Comparison of ENCODE assay signal across 19 cellular contexts in the genomic region with DNA sequence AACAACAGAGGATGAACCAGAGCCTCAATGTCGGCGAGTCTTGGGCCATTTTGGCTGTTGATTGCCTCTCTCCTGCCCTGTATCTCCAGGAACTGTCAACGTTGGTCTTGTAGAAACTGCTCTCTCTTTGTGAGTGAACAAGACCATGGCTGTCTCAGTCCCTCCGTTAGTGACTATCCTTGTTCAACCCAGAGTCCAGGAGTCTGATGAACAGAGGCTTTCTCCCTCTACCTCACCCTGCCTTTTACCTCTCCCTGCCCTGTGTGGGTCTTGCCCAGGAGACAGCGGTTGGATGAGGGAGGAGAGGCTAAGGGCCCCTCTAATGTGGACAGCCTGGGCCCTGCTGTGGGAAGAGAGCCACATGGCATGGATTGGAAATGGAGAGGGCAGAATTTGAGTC. TPM values are rescaled to one million over a fixed set of nuclear protein-coding genes. Genes with fewer than 3 reads are reported as not detected.
DNase-seq lines count a peak whose midpoint lies in the region; ATAC-seq and TF ChIP-seq lines count a peak whose summit lies in the region.
"Had no signal": no experiment of that assay in that cellular context is flagged by ENCODE, and none has a peak within 500 bp of the region (broad histone marks: within the 10 kb centered on the region; RNA-seq: fewer than 3 reads in every experiment).

No MANE protein-coding gene starts in this region.

- CTCF ChIA-PET in T-cell (lab: Charles Lee): interaction anchor here in 1 of 2 donors (1.2 kb wide), 1 partner anchor 10 kb away, joined by 6 read pairs; no protein-coding TSS in a partner anchor

- POLR2A ChIA-PET in T-cell (lab: Charles Lee): no interaction called here

- ATAC-seq in activated T-cell treated with anti-CD3 and anti-CD28 coated beads, Interleukin-2, amount 50 U/mL, for 72 hours (replicated peaks in 1 of 2): no peak
- ATAC-seq in activated T-cell treated with anti-CD3 and anti-CD28 coated beads, Interleukin-2, amount 50 U/mL, for 4 hours: no peak
- ATAC-seq in T-cell (replicated peaks in 1 of 4) (no peak), HG03342 (IDR thresholded peaks at IDR 0.05; ENCODE audit: unreplicated experiment) (no peak)
- ATAC-seq in stimulated activated effector memory CD8-positive, alpha-beta T cell treated with anti-CD3 and anti-CD28 coated beads, Interleukin-12 subunit alpha, Interleukin-12 subunit beta, amount 100 ng/mL, for 72 hours: no peak

- H3K4me3 Mint-ChIP-seq in activated T-cell treated with anti-CD3 and anti-CD28 coated beads, Interleukin-2, amount 50 U/mL, for 72 hours: peak overlapping the region; percentile 36 to 54
- no peak overlapping the region for H3K4me3 Mint-ChIP-seq in activated T-cell treated with anti-CD3 and anti-CD28 coated beads, Interleukin-2, amount 50 U/mL, for 4 hours
- peak overlapping the region; percentile 7 to 74 (median 13) for H3K4me3 Mint-ChIP-seq in T-cell
- no peak overlapping the region for H3K4me3 Mint-ChIP-seq in dendritic cell treated with granulocyte-macrophage colony-stimulating factor and Interleukin-4, amounts not matched to agents 40 ng/mL and 50 ng/mL, for 4 days
- peak overlapping the region; percentile 41 for H3K4me3 Mint-ChIP-seq in stimulated activated effector memory CD8-positive, alpha-beta T cell treated with anti-CD3 and anti-CD28 coated beads, Interleukin-12 subunit alpha, Interleukin-12 subunit beta, amount 100 ng/mL, for 72 hours

- peaks cover 0 to 2% of the 10 kb centered on the region in 2 donors for H3K36me3 Mint-ChIP-seq in activated T-cell treated with anti-CD3 and anti-CD28 coated beads, Interleukin-2, amount 50 U/mL, for 72 hours (ENCODE audit: insufficient read depth in 2 of 2)
- peaks cover 2% of the 10 kb centered on the region for H3K36me3 Mint-ChIP-seq in activated T-cell treated with anti-CD3 and anti-CD28 coated beads, Interleukin-2, amount 50 U/mL, for 4 hours (ENCODE audit: insufficient read depth)
- H3K36me3 Mint-ChIP-seq in T-cell: peaks cover 5% of the 10 kb centered on the region
- peaks cover 10% of the 10 kb centered on the region for H3K36me3 Mint-ChIP-seq in dendritic cell treated with granulocyte-macrophage colony-stimulating factor and Interleukin-4, amounts not matched to agents 40 ng/mL and 50 ng/mL, for 4 days (ENCODE audit: low read depth)
- H3K36me3 Mint-ChIP-seq in stimulated activated effector memory CD8-positive, alpha-beta T cell treated with anti-CD3 and anti-CD28 coated beads, Interleukin-12 subunit alpha, Interleukin-12 subunit beta, amount 100 ng/mL, for 72 hours: peaks cover 9% of the 10 kb centered on the region
- H3K36me3 Mint-ChIP-seq: naive B cell had no signal

- TF ChIP-seq CTCF in GM20000 (IDR thresholded peaks at IDR 0.05; ENCODE audit: extremely low read depth, missing control alignments): no peak

- peaks cover 100% of the 10 kb centered on the region for H3K4me1 Mint-ChIP-seq in activated T-cell treated with anti-CD3 and anti-CD28 coated beads, Interleukin-2, amount 50 U/mL, for 72 hours (ENCODE audit: low read depth)
- H3K4me1 Mint-ChIP-seq in activated T-cell treated with anti-CD3 and anti-CD28 coated beads, Interleukin-2, amount 50 U/mL, for 4 hours (ENCODE audit: low read depth): peaks cover 97% of the 10 kb centered on the region
- H3K4me1 Mint-ChIP-seq in T-cell: peaks cover 98 to 100% (median 98%) of the 10 kb centered on the region in 3 donors
- H3K4me1 Mint-ChIP-seq in dendritic cell treated with granulocyte-macrophage colony-stimulating factor and Interleukin-4, amounts not matched to agents 40 ng/mL and 50 ng/mL, for 4 days (ENCODE audit: low read depth): peaks cover 72% of the 10 kb centered on the region
- peaks cover 99% of the 10 kb centered on the region for H3K4me1 Mint-ChIP-seq in stimulated activated effector memory CD8-positive, alpha-beta T cell treated with anti-CD3 and anti-CD28 coated beads, Interleukin-12 subunit alpha, Interleukin-12 subunit beta, amount 100 ng/mL, for 72 hours

- H3K9me3 Mint-ChIP-seq in activated T-cell treated with anti-CD3 and anti-CD28 coated beads, Interleukin-2, amount 50 U/mL, for 72 hours: no peaks in the 10 kb centered on the region
- no peaks in the 10 kb centered on the region for H3K9me3 Mint-ChIP-seq in activated T-cell treated with anti-CD3 and anti-CD28 coated beads, Interleukin-2, amount 50 U/mL, for 4 hours
- no peaks in the 10 kb centered on the region for H3K9me3 Mint-ChIP-seq in T-cell
- no peaks in the 10 kb centered on the region for H3K9me3 Mint-ChIP-seq in dendritic cell treated with granulocyte-macrophage colony-stimulating factor and Interleukin-4, amounts not matched to agents 40 ng/mL and 50 ng/mL, for 4 days
- H3K9me3 Mint-ChIP-seq in stimulated activated effector memory CD8-positive, alpha-beta T cell treated with anti-CD3 and anti-CD28 coated beads, Interleukin-12 subunit alpha, Interleukin-12 subunit beta, amount 100 ng/mL, for 72 hours: no peaks in the 10 kb centered on the region
- H3K9me3 Mint-ChIP-seq: naive B cell had no signal

- intact Hi-C loops in dendritic cell treated with granulocyte-macrophage colony-stimulating factor and Interleukin-4, amounts not matched to agents 40 ng/mL and 50 ng/mL, for 4 days (cut with micrococcal nuclease): no loop called here

- H3K27me3 Mint-ChIP-seq in activated T-cell treated with anti-CD3 and anti-CD28 coated beads, Interleukin-2, amount 50 U/mL, for 72 hours (ENCODE audit: low read depth): no peaks in the 10 kb centered on the region
- no peaks in the 10 kb centered on the region for H3K27me3 Mint-ChIP-seq in activated T-cell treated with anti-CD3 and anti-CD28 coated beads, Interleukin-2, amount 50 U/mL, for 4 hours (ENCODE audit: low read depth)
- no peaks in the 10 kb centered on the region for H3K27me3 Mint-ChIP-seq in T-cell
- H3K27me3 Mint-ChIP-seq in dendritic cell treated with granulocyte-macrophage colony-stimulating factor and Interleukin-4, amounts not matched to agents 40 ng/mL and 50 ng/mL, for 4 days: no peaks in the 10 kb centered on the region
- H3K27me3 Mint-ChIP-seq: progenitor cell of endocrine pancreas had no signal

- H3K27ac Mint-ChIP-seq in activated T-cell treated with anti-CD3 and anti-CD28 coated beads, Interleukin-2, amount 50 U/mL, for 72 hours: peak overlapping the region; percentile 30
- H3K27ac Mint-ChIP-seq in T-cell: peak overlapping the region; percentile 91 to 92
- H3K27ac Mint-ChIP-seq in dendritic cell treated with granulocyte-macrophage colony-stimulating factor and Interleukin-4, amounts not matched to agents 40 ng/mL and 50 ng/mL, for 4 days: peak overlapping the region; percentile 8
- H3K27ac Mint-ChIP-seq in stimulated activated effector memory CD8-positive, alpha-beta T cell treated with anti-CD3 and anti-CD28 coated beads, Interleukin-12 subunit alpha, Interleukin-12 subunit beta, amount 100 ng/mL, for 72 hours: peak overlapping the region; percentile 83
- H3K27ac Mint-ChIP-seq: progenitor cell of endocrine pancreas had no signal

- DNase-seq in activated T-cell treated with anti-CD3 and anti-CD28 coated beads, Interleukin-2, amount 50 U/mL, for 72 hours: no peak
- no peak for DNase-seq in activated T-cell treated with anti-CD3 and anti-CD28 coated beads, Interleukin-2, amount 50 U/mL, for 4 hours
- DNase-seq in T-cell (no peak), GM20000 (ENCODE audit: low spot score) (no peak), NCI-H1436 treated with DMSO at 0.1 percent for 48 hours (lab: John Stamatoyannopoulos, UW) (no peak)
- no peak for DNase-seq in stimulated activated effector memory CD8-positive, alpha-beta T cell treated with anti-CD3 and anti-CD28 coated beads, Interleukin-12 subunit alpha, Interleukin-12 subunit beta, amount 100 ng/mL, for 72 hours (ENCODE audit: low spot score in 2 of 2)
- DNase-seq: activated gamma-delta T cell; brain microvascular endothelial cell; DND-41; naive B cell; NCI-H1436; NCI-H69; Right ventricle myocardium superior; stimulated activated CD4-positive, alpha-beta T cell treated with anti-CD3 and anti-CD28 coated beads, Interleukin-4, amount 100 ng/mL, for 1 hour; substantia nigra; SW 1271 had no signal

RNA-seq across cellular contexts. Expression of a gene that starts 32.8 kb away (rescaled TPM):
- total RNA-seq in activated T-cell treated with anti-CD3 and anti-CD28 coated beads, Interleukin-2, amount 50 U/mL, for 72 hours: 10 to 100 TPM; 51.6 to 55.1 TPM
- total RNA-seq in activated T-cell treated with anti-CD3 and anti-CD28 coated beads, Interleukin-2, amount 50 U/mL, for 4 hours: 10 to 100 TPM; 17.3 to 24.0 (median 17.3) TPM
- total RNA-seq in T-cell: 100 to 1,000 TPM; 126 to 153 (median 136) TPM

Comparison
In these comparisons a context has a peak if more than half of its experiments do, and no peak if none do; other contexts are left out.
1. H3K4me3 Mint-ChIP-seq: peak in activated T-cell treated with anti-CD3 and anti-CD28 coated beads, Interleukin-2, amount 50 U/mL, for 72 hours (2 of 2), T-cell (3 of 3) and stimulated activated effector memory CD8-positive, alpha-beta T cell treated with anti-CD3 and anti-CD28 coated beads, Interleukin-12 subunit alpha, Interleukin-12 subunit beta, amount 100 ng/mL, for 72 hours (single experiment); none in activated T-cell treated with anti-CD3 and anti-CD28 coated beads, Interleukin-2, amount 50 U/mL, for 4 hours (single experiment) and dendritic cell treated with granulocyte-macrophage colony-stimulating factor and Interleukin-4, amounts not matched to agents 40 ng/mL and 50 ng/mL, for 4 days (single experiment).
2. H3K27ac Mint-ChIP-seq: peak in every context shown above with its lines; median percentile 92 in T-cell; 83 in stimulated activated effector memory CD8-positive, alpha-beta T cell treated with anti-CD3 and anti-CD28 coated beads, Interleukin-12 subunit alpha, Interleukin-12 subunit beta, amount 100 ng/mL, for 72 hours; 30 in activated T-cell treated with anti-CD3 and anti-CD28 coated beads, Interleukin-2, amount 50 U/mL, for 72 hours; 8 in dendritic cell treated with granulocyte-macrophage colony-stimulating factor and Interleukin-4, amounts not matched to agents 40 ng/mL and 50 ng/mL, for 4 days.